1 cellular context compared by ENCODE assay signal in genomic region chr20:49982346-49983122, GRCh38.
TF ChIP-seq lines count a peak whose summit lies in the region.

Gene SNAI1 (plus strand): TSS chr20:49982980. CDS start chr20:49983060, 80 bp downstream.

TF ChIP-seq in A549, 52 proteins besides CTCF, POLR2A, EP300 and RAD21 (continued from another document):
- TF ChIP-seq MAX (IDR thresholded peaks at IDR 0.05): peak; percentile 88
- TF ChIP-seq JUNB (IDR thresholded peaks at IDR 0.05): no peak
- no peak for TF ChIP-seq SREBF2 (IDR thresholded peaks at IDR 0.05)
- no peak for TF ChIP-seq RCOR1 (IDR thresholded peaks at IDR 0.05; ENCODE audit: low read depth, low read length)
- TF ChIP-seq FOXS1 (CRISPR knock-in tag; IDR thresholded peaks at IDR 0.05): no peak
- peak; percentile 75 for TF ChIP-seq TP53 (CRISPR knock-in tag; IDR thresholded peaks at IDR 0.05)
- no peak for TF ChIP-seq HMGXB4 (CRISPR knock-in tag; IDR thresholded peaks at IDR 0.05; ENCODE audit: borderline replicate concordance)
- TF ChIP-seq NPAS2 (CRISPR knock-in tag; IDR thresholded peaks at IDR 0.05; ENCODE audit: borderline replicate concordance): no peak
- TF ChIP-seq TFCP2L1 (CRISPR knock-in tag; IDR thresholded peaks at IDR 0.05): 0 out of 2 replicates have a peak, but pooled peaks have one; percentile 66
- no peak for TF ChIP-seq CBX2 (IDR thresholded peaks at IDR 0.05; ENCODE audit: borderline replicate concordance, low read depth)
- no peak for TF ChIP-seq EHMT2 (IDR thresholded peaks at IDR 0.05; ENCODE audit: low read depth)
- peak; percentile 87; the same call in 1 of the 2 replicates for TF ChIP-seq RNF2 (IDR thresholded peaks at IDR 0.05; ENCODE audit: borderline replicate concordance, low read depth)
- TF ChIP-seq SMC3 (IDR thresholded peaks at IDR 0.05): peak; percentile 93
- no peak for TF ChIP-seq KDM5A (IDR thresholded peaks at IDR 0.05)
